1 cellular context compared by ENCODE assay signal in genomic region chr5:149030838-149031397, GRCh38.
TF ChIP-seq lines count a peak whose summit lies in the region.

No MANE protein-coding gene starts in this region.

TF ChIP-seq in IMR-90, 13 proteins besides CTCF, POLR2A, EP300 and RAD21 (continued from another document):
- no peak for TF ChIP-seq MXI1 (IDR thresholded peaks at IDR 0.05; ENCODE audit: borderline replicate concordance, low read depth, low read length)
